ENCODE assay signal across 1 cellular context in genomic region chr16:578870-579405, GRCh38.
TF ChIP-seq lines count a peak whose summit lies in the region.

No MANE protein-coding gene starts in this region.

TF ChIP-seq in K562, 482 proteins besides CTCF, POLR2A, EP300 and RAD21 (continued from another document):
- no peak for TF ChIP-seq ZNF280B (CRISPR knock-in tag; IDR thresholded peaks at IDR 0.05)
- no peak for TF ChIP-seq ZNF830 (CRISPR knock-in tag; IDR thresholded peaks at IDR 0.05)
- TF ChIP-seq ZZZ3 (IDR thresholded peaks at IDR 0.05), result no peak
- 0 out of 2 replicates have a peak, but pooled peaks have one; percentile 52 for TF ChIP-seq SAFB (IDR thresholded peaks at IDR 0.05; ENCODE audit: borderline replicate concordance, low read depth, low read length)
- no peak for TF ChIP-seq DACH1 (IDR thresholded peaks at IDR 0.05; ENCODE audit: partially characterized antibody)
- TF ChIP-seq CHD4 (IDR thresholded peaks at IDR 0.05; ENCODE audit: insufficient read depth, insufficient replicate concordance, low read depth, low read length, poor library complexity, severe bottlenecking), result no peak
- TF ChIP-seq HOXB6 (CRISPR knock-in tag; IDR thresholded peaks at IDR 0.05; ENCODE audit: borderline replicate concordance), result no peak
- TF ChIP-seq NCOA4 (IDR thresholded peaks at IDR 0.05; ENCODE audit: partially characterized antibody), result no peak
- no peak for TF ChIP-seq SMARCA5 (IDR thresholded peaks at IDR 0.05)
TF ChIP-seq in K562: peak in this region for 128.
